1 cellular context compared by ENCODE assay signal in genomic region chr12:70831538-70831937, GRCh38.
TF ChIP-seq lines count a peak whose summit lies in the region.

No MANE protein-coding gene starts in this region.

TF ChIP-seq in K562, 482 proteins besides CTCF, POLR2A, EP300 and RAD21 (continued from another document):
- TF ChIP-seq ZBTB49 (CRISPR knock-in tag; IDR thresholded peaks at IDR 0.05; ENCODE audit: borderline replicate concordance): no peak
- no peak for TF ChIP-seq ZNF133 (CRISPR knock-in tag; IDR thresholded peaks at IDR 0.05)
- TF ChIP-seq FOSL1 (tag; conservative IDR thresholded peaks at IDR 0.05): peak; percentile 88
- no peak for TF ChIP-seq HDGF (IDR thresholded peaks at IDR 0.05)
- peak; percentile 74 for TF ChIP-seq ATF3 (IDR thresholded peaks at IDR 0.05)
- no peak for TF ChIP-seq ATF3 (CRISPR knock-in tag; conservative IDR thresholded peaks at IDR 0.05)
- TF ChIP-seq ZNF232 (CRISPR knock-in tag; IDR thresholded peaks at IDR 0.05): no peak
- no peak for TF ChIP-seq CEBPZ (IDR thresholded peaks at IDR 0.05; ENCODE audit: borderline replicate concordance, low read depth, low read length)
- TF ChIP-seq MECOM (CRISPR knock-in tag; IDR thresholded peaks at IDR 0.05): no peak
- no peak for TF ChIP-seq PRMT5 (CRISPR knock-in tag; IDR thresholded peaks at IDR 0.05)
- peak; percentile 75 for TF ChIP-seq MEF2D (tag; conservative IDR thresholded peaks at IDR 0.05; ENCODE audit: low read depth)
- peak; percentile 20; the same call in 1 of the 2 replicates for TF ChIP-seq TCF3 (CRISPR knock-in tag; IDR thresholded peaks at IDR 0.05)
